ENCODE assay signal across 9 cellular contexts in genomic region chr19:13526552-13526951, GRCh38. TPM values are rescaled to one million over a fixed set of nuclear protein-coding genes. Genes with fewer than 3 reads are reported as not detected.
DNase-seq lines count a peak whose midpoint lies in the region; ATAC-seq and TF ChIP-seq lines count a peak whose summit lies in the region.
"Had no signal": no experiment of that assay in that cellular context is flagged by ENCODE, and none has a peak within 500 bp of the region (broad histone marks: within the 10 kb centered on the region; RNA-seq: fewer than 3 reads in every experiment).

No MANE protein-coding gene starts in this region.

- no peak overlapping the region for H2AFZ ChIP-seq in PC-9

- POLR2A ChIA-PET in PC-9 (lab: Charles Lee; ENCODE audit: unreplicated experiment) = no interaction called here

- H3K27me3 ChIP-seq in PC-9 (ENCODE audit: insufficient read depth, low read depth) (peaks cover 19% of the 10 kb centered on the region), foreskin keratinocyte (no peaks in the 10 kb centered on the region)

- BruUV-seq in PC-9 (replicated peaks; lab: Mats Ljungman, UMichigan) = no TSS peak

- H3K36me3 ChIP-seq in PC-9 (ENCODE audit: low read depth) = no peaks in the 10 kb centered on the region

- H3K79me2 ChIP-seq in PC-9 (ENCODE audit: low read depth) = no peaks in the 10 kb centered on the region

- CTCF ChIA-PET in PC-9 (lab: Charles Lee) = interaction anchor here (0.8 kb wide), 1 partner anchor 88 kb away, joined by 3 read pairs; no protein-coding TSS in a partner anchor

- no peaks in the 10 kb centered on the region for H3K9me3 ChIP-seq in PC-9 (ENCODE audit: insufficient read depth, low read depth)

- TF ChIP-seq CTCF in GM12865 (IDR thresholded peaks at IDR 0.05; ENCODE audit: insufficient read depth, low read depth, low read length, missing control alignments) (peak; percentile 41), PC-9 (conservative IDR thresholded peaks at IDR 0.05) (peak; percentile 59), foreskin keratinocyte (conservative IDR thresholded peaks at IDR 0.05) (peak; percentile 48)

- no peaks in the 10 kb centered on the region for H3K9me2 ChIP-seq in PC-9 (ENCODE audit: insufficient read depth)

- no peaks in the 10 kb centered on the region for H4K20me1 ChIP-seq in PC-9 (ENCODE audit: insufficient read depth)

- H3K4me2 ChIP-seq in PC-9 = no peak overlapping the region

- intact Hi-C loops in PC-9 (cut with micrococcal nuclease; ENCODE audit: unreplicated experiment) = no loop called here

- no peak for ATAC-seq in foreskin keratinocyte
- ATAC-seq in left lobe of liver = no peak
- ATAC-seq: activated T-helper 17 cell treated with anti-CD3 and anti-CD28 coated beads, Interleukin-2, amount 50 U/mL, for 72 hours had no signal

- peak; percentile 43 for DNase-seq in DMS53 (lab: John Stamatoyannopoulos, UW)
- DNase-seq in DMS53 treated with DMSO at 0.1 percent for 48 hours (lab: John Stamatoyannopoulos, UW; ENCODE audit: unreplicated experiment) = no peak
- peak; percentile 9 for DNase-seq in GM12865 (ENCODE audit: low read depth)
- no peak for DNase-seq in PC-9
- peak; percentile 10 to 18 for DNase-seq in foreskin keratinocyte
- DNase-seq in NCI-H1105 treated with DMSO at 0.1 percent for 48 hours (lab: John Stamatoyannopoulos, UW) = no peak
- no peak for DNase-seq in NCI-H524 treated with DMSO at 0.1 percent for 48 hours (lab: John Stamatoyannopoulos, UW)
- no peak for DNase-seq in left lobe of liver (ENCODE audit: low spot score)

- no peaks in the 10 kb centered on the region for H3K4me1 ChIP-seq in PC-9 (replicated peaks; ENCODE audit: insufficient read depth)
- no peaks in the 10 kb centered on the region for H3K4me1 ChIP-seq in foreskin keratinocyte

- no peaks in the 10 kb centered on the region for H3F3A ChIP-seq in PC-9 (ENCODE audit: insufficient read depth, low read depth)

- no peak overlapping the region for H3K4me3 ChIP-seq in GM12865 (ENCODE audit: low read depth, low read length)
- H3K4me3 ChIP-seq in PC-9 = no peak overlapping the region

- H3K27ac ChIP-seq in PC-9 (no peak overlapping the region), foreskin keratinocyte (no peak overlapping the region)

RNA-seq across cellular contexts. Expression of gene CACNA1A, which starts 20.3 kb away (rescaled TPM):
- total RNA-seq in PC-9 (2021) (0.35 and 0.38 TPM in 2 replicates), foreskin keratinocyte (0.03 and 0.04 TPM in 2 replicates), left lobe of liver (0.30 TPM)
- 0.03 TPM in 2 replicates for polyA plus RNA-seq in foreskin keratinocyte

Comparison
In these comparisons a context has a peak if more than half of its experiments do, and no peak if none do; other contexts are left out.
1. DNase-seq: peak in DMS53 (single experiment), GM12865 (single experiment) and foreskin keratinocyte (2 of 2); none in DMS53 treated with DMSO at 0.1 percent for 48 hours (single experiment), PC-9 (0 of 2), NCI-H1105 treated with DMSO at 0.1 percent for 48 hours (single experiment), NCI-H524 treated with DMSO at 0.1 percent for 48 hours (single experiment) and left lobe of liver (single experiment).
2. Peak in every context shown above with its lines, with median percentiles within 50 percentile points of each other: CTCF ChIP-seq.